9 cellular contexts compared by ENCODE assay signal in genomic region chr6:16238057-16238657, GRCh38. TPM values are rescaled to one million over a fixed set of nuclear protein-coding genes. Genes with fewer than 3 reads are reported as not detected.
A peak's percentile ranks its signal among the peaks of the same experiment; 100 is the strongest.
DNase-seq lines count a peak whose midpoint lies in the region; ATAC-seq and TF ChIP-seq lines count a peak whose summit lies in the region.
"Had no signal": no experiment of that assay in that cellular context is flagged by ENCODE, and none has a peak within 500 bp of the region (broad histone marks: within the 10 kb centered on the region; RNA-seq: fewer than 3 reads in every experiment).

GMPR (plus strand) TSS chr6:16238587; CDS start chr6:16238694, 107 bp downstream.

- H3K4me3 ChIP-seq in neural cell (ENCODE audit: low read length) (peak within 1 kb of the TSS; percentile 72), stomach (peak within 1 kb of the TSS; percentile 71 to 76 (median 73))

- H3K9me2 ChIP-seq in neural cell (ENCODE audit: insufficient read depth, low read length): no peaks in the 10 kb centered on the region

- H3K79me2 ChIP-seq in neural cell (replicated peaks; ENCODE audit: insufficient read depth, low read length): no peaks in the 10 kb centered on the region

- H3K27ac ChIP-seq in neural cell (ENCODE audit: low read length) (no peak within 1 kb of the TSS), stomach (peak within 1 kb of the TSS; percentile 72 to 88 (median 76))
- H3K27ac ChIP-seq: C4-2B had no signal

- H2AFZ ChIP-seq in neural cell (ENCODE audit: low read depth, low read length): no peak within 1 kb of the TSS

- H3K4me2 ChIP-seq in neural cell (ENCODE audit: low read length): peak within 1 kb of the TSS; percentile 30

- DNase-seq in NCI-H1694 treated with DMSO at 0.1 percent for 48 hours (lab: John Stamatoyannopoulos, UW) (peak; percentile 29), NCI-H1694 (lab: John Stamatoyannopoulos, UW) (no peak), OCI-M2 (lab: John Stamatoyannopoulos, UW; ENCODE audit: unreplicated experiment) (peak; percentile 63), fibroblast of the conjunctiva (ENCODE audit: low read depth) (peak; percentile 26), stomach (peak; percentile 88)
- DNase-seq in activated effector memory CD4-positive, alpha-beta T cell treated with Interleukin-2 at 50 U/mL for 16 hours: peak; percentile 59

- WGBS in stomach, 5 donors: 4 to 18% (median 9%) methylated on average over 27 to 56 of the region's 56 CpGs

- intact Hi-C loops in stomach (cut with DNase I; ENCODE audit: low total_unique reads): no loop called here

- H3K9me3 ChIP-seq in neural cell (ENCODE audit: low read length) (no peaks in the 10 kb centered on the region), stomach (no peaks in the 10 kb centered on the region)

- H3K27me3 ChIP-seq in neural cell (ENCODE audit: insufficient read depth, low read depth, low read length) (peaks cover 31% of the 10 kb centered on the region), stomach (no peaks in the 10 kb centered on the region)

- TF ChIP-seq RAD21 in neural cell (conservative IDR thresholded peaks at IDR 0.05): no peak

- ATAC-seq in HG03095 (IDR thresholded peaks at IDR 0.05; ENCODE audit: unreplicated experiment): peak; percentile 63

- no peaks in the 10 kb centered on the region for H4K20me1 ChIP-seq in neural cell (ENCODE audit: insufficient read depth)

- no peaks in the 10 kb centered on the region for H3K36me3 ChIP-seq in neural cell (ENCODE audit: insufficient read depth, low read length)
- H3K36me3 ChIP-seq in stomach: no peaks in the 10 kb centered on the region

- no peak for TF ChIP-seq POLR2A in stomach (IDR thresholded peaks at IDR 0.05)

- no peaks in the 10 kb centered on the region for H3F3A ChIP-seq in neural cell (ENCODE audit: insufficient read depth, low read length, poor library complexity, severe bottlenecking)

- TF ChIP-seq EP300 in neural cell (conservative IDR thresholded peaks at IDR 0.05; ENCODE audit: poor library complexity, severe bottlenecking) (no peak), stomach (IDR thresholded peaks at IDR 0.05) (no peak)

- peak within 1 kb of the TSS; percentile 47 for H3K9ac ChIP-seq in neural cell (ENCODE audit: low read length)

- TF ChIP-seq CTCF in neural cell (IDR thresholded peaks at IDR 0.05; ENCODE audit: poor library complexity, severe bottlenecking) (no peak), stomach (IDR thresholded peaks at IDR 0.05) (no peak)

- H3K4me1 ChIP-seq in stomach: peaks cover 23 to 58% (median 41%) of the 10 kb centered on the region in 4 donors

TF ChIP-seq in neural cell, 6 proteins besides CTCF, POLR2A, EP300 and RAD21:
- TF ChIP-seq MXI1 (conservative IDR thresholded peaks at IDR 0.05; ENCODE audit: poor library complexity, severe bottlenecking) (no peak), SMC3 (conservative IDR thresholded peaks at IDR 0.05; ENCODE audit: poor library complexity) (no peak)

RNA-seq across cellular contexts. Expression of gene GMPR, which starts in this region (rescaled TPM):
- polyA plus RNA-seq in neural cell (1.6 TPM in 1 of 2 replicates, not detected in the other), stomach (10 to 100 TPM; 24.5 to 46.3 (median 30.1) TPM)
- polyA minus RNA-seq in neural cell: not detected in 2 replicates
- total RNA-seq in stomach: 10 to 100 TPM in 3 of 5 donors, 1 to 10 TPM in 2; 9.8 to 32.7 (median 11.9) TPM
